ENCODE assay signal across 16 cellular contexts in genomic region chr6:74931567-74931966, GRCh38.
DNase-seq lines count a peak whose midpoint lies in the region; ATAC-seq, FAIRE-seq and TF ChIP-seq lines count a peak whose summit lies in the region.
"Had no signal": no experiment of that assay in that cellular context is flagged by ENCODE, and none has a peak within 500 bp of the region (broad histone marks: within the 10 kb centered on the region; RNA-seq: fewer than 3 reads in every experiment).

No MANE protein-coding gene starts in this region.

- no peak overlapping the region for H3K27ac ChIP-seq in GM12878 (ENCODE audit: control insufficient read depth, insufficient read depth)
- H3K27ac ChIP-seq: RWPE1 had no signal

- RAD21 ChIA-PET in GM12878 (lab: Charles Lee; ENCODE audit: unreplicated experiment), result no interaction called here

- ATAC-seq in left cardiac atrium (peak; percentile 19 to 92), left ventricle myocardium superior (no peak), GM12878 (peak; percentile 61)

- no peaks in the 10 kb centered on the region for H3K27me3 ChIP-seq in GM12878 (replicated peaks in 1 of 2; ENCODE audit: control insufficient read depth in 2 of 2, insufficient read depth in 2 of 2, low read length in 1 of 2)

- H3K9me3 ChIP-seq in GM12878 (replicated peaks; ENCODE audit: control insufficient read depth, insufficient read depth, low read length), result no peaks in the 10 kb centered on the region

- H3K79me2 ChIP-seq in GM12878 (ENCODE audit: control insufficient read depth, insufficient read depth, low read length), result no peaks in the 10 kb centered on the region

- H4K20me1 ChIP-seq in GM12878 (ENCODE audit: control insufficient read depth, insufficient read depth), result no peaks in the 10 kb centered on the region

- H3K9ac ChIP-seq in GM12878 (ENCODE audit: control insufficient read depth, insufficient read depth, low read length), result no peak overlapping the region

- WGBS in GM12878 (ENCODE audit: insufficient coverage, insufficient replicate concordance, low lambda C conversion rate, missing lambda C conversion rate), result 35% methylated on average over 1 of the region's 1 CpG

- TF ChIP-seq CTCF in GM12878 (IDR thresholded peaks at IDR 0.05 in 2 of 3, conservative IDR thresholded peaks at IDR 0.05 in 1 of 3; ENCODE audit: control insufficient read depth in 2 of 3, extremely low read depth in 1 of 3, insufficient read depth in 1 of 3, low read depth in 3 of 3, low read length in 3 of 3), result no peak

- POLR2A ChIA-PET in GM12878 (lab: Charles Lee), result no interaction called here
- POLR2A ChIA-PET in activated CD4-positive, alpha-beta memory T cell treated with anti-CD3 and anti-CD28 coated beads, Interleukin-2, amount 10 ng/mL, durations not matched to agents 7 days and 5 days (lab: Charles Lee), result no interaction called here

- no peaks in the 10 kb centered on the region for H3K36me3 Mint-ChIP-seq in activated CD4-positive, alpha-beta memory T cell treated with anti-CD3 and anti-CD28 coated beads, Interleukin-2, amount 10 ng/mL, durations not matched to agents 7 days and 5 days (ENCODE audit: low read depth)

- intact Hi-C loops in left cardiac atrium (cut with DNase I) (no loop called here), left ventricle myocardium superior (cut with micrococcal nuclease) (no loop called here), GM12878 (cut with micrococcal nuclease; ENCODE audit: unreplicated experiment) (loop anchor here (10.0 kb wide), 1 partner anchor 273 kb away; the partner anchor contains the start of gene COL12A1), posterior vena cava (cut with DNase I) (no loop called here)

- in situ Hi-C loops in GM12878 (cut with MboI), result no loop called here

- no peak overlapping the region for H3K4me2 ChIP-seq in GM12878 (ENCODE audit: control insufficient read depth, insufficient read depth)
- H3K4me2 ChIP-seq: smooth muscle cell had no signal

- H2AFZ ChIP-seq in GM12878 (ENCODE audit: control insufficient read depth, low read depth, low read length), result no peak overlapping the region

- no peaks in the 10 kb centered on the region for H3K36me3 ChIP-seq in GM12878 (ENCODE audit: control insufficient read depth in 2 of 2, insufficient read depth in 2 of 2, low read length in 1 of 2)

- no TSS peak for BruUV-seq in GM12878 (replicated peaks; lab: Mats Ljungman, UMichigan)

- H3K9me3 Mint-ChIP-seq in activated CD4-positive, alpha-beta memory T cell treated with anti-CD3 and anti-CD28 coated beads, Interleukin-2, amount 10 ng/mL, durations not matched to agents 7 days and 5 days, result no peaks in the 10 kb centered on the region
- H3K9me3 Mint-ChIP-seq: activated CD4-positive, alpha-beta T cell treated with anti-CD3 and anti-CD28 coated beads, Interleukin-2, amount 10 ng/mL, durations not matched to agents 24 days and 14 days; T-helper 2 cell treated with Interferon-gamma antibody and Interleukin-4, amounts not matched to agents 5 μg/mL and 100 μg/mL, for 36 hours had no signal

- H3K27ac Mint-ChIP-seq in activated CD4-positive, alpha-beta memory T cell treated with anti-CD3 and anti-CD28 coated beads, Interleukin-2, amount 10 ng/mL, durations not matched to agents 7 days and 5 days, result no peak overlapping the region
- H3K27ac Mint-ChIP-seq: activated CD4-positive, alpha-beta T cell treated with anti-CD3 and anti-CD28 coated beads, Interleukin-2, amount 10 ng/mL, durations not matched to agents 24 days and 14 days; T-helper 2 cell treated with Interferon-gamma antibody and Interleukin-4, amounts not matched to agents 5 μg/mL and 100 μg/mL, for 36 hours had no signal

- TF ChIP-seq POLR2A in GM12878 (IDR thresholded peaks at IDR 0.05; ENCODE audit: low read depth, low read length), result no peak

- H3K4me3 ChIP-seq in GM12878, result no peak overlapping the region
- H3K4me3 ChIP-seq: lung, smooth muscle cell had no signal

- H3K27me3 Mint-ChIP-seq in activated CD4-positive, alpha-beta memory T cell treated with anti-CD3 and anti-CD28 coated beads, Interleukin-2, amount 10 ng/mL, durations not matched to agents 7 days and 5 days, result no peaks in the 10 kb centered on the region
- H3K27me3 Mint-ChIP-seq: activated CD4-positive, alpha-beta T cell treated with anti-CD3 and anti-CD28 coated beads, Interleukin-2, amount 10 ng/mL, durations not matched to agents 24 days and 14 days had no signal

- TF ChIP-seq RAD21 in GM12878 (IDR thresholded peaks at IDR 0.05; ENCODE audit: insufficient read depth, low read depth, low read length), result no peak

- no peak for FAIRE-seq in GM12878 (lab: Jason Lieb, UNC)
- FAIRE-seq: A204.1 had no signal

- H3K4me3 Mint-ChIP-seq in activated CD4-positive, alpha-beta memory T cell treated with anti-CD3 and anti-CD28 coated beads, Interleukin-2, amount 10 ng/mL, durations not matched to agents 7 days and 5 days, result no peak overlapping the region
- H3K4me3 Mint-ChIP-seq: activated CD4-positive, alpha-beta T cell treated with anti-CD3 and anti-CD28 coated beads, Interleukin-2, amount 10 ng/mL, durations not matched to agents 24 days and 14 days; T-helper 2 cell treated with Interferon-gamma antibody and Interleukin-4, amounts not matched to agents 5 μg/mL and 100 μg/mL, for 36 hours had no signal

- DNase-seq in left cardiac atrium, result no peak
- DNase-seq in left ventricle myocardium superior, result no peak
- DNase-seq in GM12878 (ENCODE audit: low read depth, low spot score), result no peak
- DNase-seq in iris pigment epithelial cell (ENCODE audit: low read depth), result peak; percentile 78
- DNase-seq in SIG-M5 treated with dmso at 0.1 percent for 504 hours (lab: John Stamatoyannopoulos, UW; ENCODE audit: unreplicated experiment), result no peak
- DNase-seq in posterior vena cava (ENCODE audit: low spot score), result no peak
- no peak for DNase-seq in activated T-cell treated with anti-CD3 and anti-CD28 coated beads, Interleukin-2, amount 50 U/mL, for 48 hours
- DNase-seq in activated CD4-positive, alpha-beta memory T cell treated with anti-CD3 and anti-CD28 coated beads, Interleukin-2, amount 10 ng/mL, durations not matched to agents 7 days and 5 days, result no peak
- DNase-seq: activated CD4-positive, alpha-beta T cell treated with anti-CD3 and anti-CD28 coated beads, Interleukin-2, amount 10 ng/mL, durations not matched to agents 24 days and 14 days; anterior cingulate cortex; NCI-H1694 treated with DMSO at 0.1 percent for 48 hours had no signal

- no peaks in the 10 kb centered on the region for H3K4me1 ChIP-seq in GM12878 (ENCODE audit: control insufficient read depth, insufficient read depth, low read length)

- CTCF ChIA-PET in GM12878 (lab: Yijun Ruan, JAX), result no interaction called here
- CTCF ChIA-PET in activated CD4-positive, alpha-beta memory T cell treated with anti-CD3 and anti-CD28 coated beads, Interleukin-2, amount 10 ng/mL, durations not matched to agents 7 days and 5 days (lab: Charles Lee), result no interaction called here

- SMC1A ChIA-PET in GM12878 (lab: Charles Lee; ENCODE audit: uncharacterized antibody, unreplicated experiment), result no interaction called here

- H3K4me1 Mint-ChIP-seq in activated CD4-positive, alpha-beta memory T cell treated with anti-CD3 and anti-CD28 coated beads, Interleukin-2, amount 10 ng/mL, durations not matched to agents 7 days and 5 days, result no peaks in the 10 kb centered on the region
- H3K4me1 Mint-ChIP-seq: activated CD4-positive, alpha-beta T cell treated with anti-CD3 and anti-CD28 coated beads, Interleukin-2, amount 10 ng/mL, durations not matched to agents 24 days and 14 days had no signal

- TF ChIP-seq EP300 in GM12878 (IDR thresholded peaks at IDR 0.05; ENCODE audit: borderline replicate concordance in 1 of 2, control insufficient read depth in 1 of 2, low read depth in 2 of 2, low read length in 2 of 2), result no peak

TF ChIP-seq in GM12878, 131 proteins besides CTCF, POLR2A, EP300 and RAD21:
- TF ChIP-seq NFXL1 (IDR thresholded peaks at IDR 0.05; ENCODE audit: borderline replicate concordance), result no peak
- no peak for TF ChIP-seq ZSCAN29 (IDR thresholded peaks at IDR 0.05)
- TF ChIP-seq NR2C1 (IDR thresholded peaks at IDR 0.05), result no peak
- TF ChIP-seq, protein P1, sequence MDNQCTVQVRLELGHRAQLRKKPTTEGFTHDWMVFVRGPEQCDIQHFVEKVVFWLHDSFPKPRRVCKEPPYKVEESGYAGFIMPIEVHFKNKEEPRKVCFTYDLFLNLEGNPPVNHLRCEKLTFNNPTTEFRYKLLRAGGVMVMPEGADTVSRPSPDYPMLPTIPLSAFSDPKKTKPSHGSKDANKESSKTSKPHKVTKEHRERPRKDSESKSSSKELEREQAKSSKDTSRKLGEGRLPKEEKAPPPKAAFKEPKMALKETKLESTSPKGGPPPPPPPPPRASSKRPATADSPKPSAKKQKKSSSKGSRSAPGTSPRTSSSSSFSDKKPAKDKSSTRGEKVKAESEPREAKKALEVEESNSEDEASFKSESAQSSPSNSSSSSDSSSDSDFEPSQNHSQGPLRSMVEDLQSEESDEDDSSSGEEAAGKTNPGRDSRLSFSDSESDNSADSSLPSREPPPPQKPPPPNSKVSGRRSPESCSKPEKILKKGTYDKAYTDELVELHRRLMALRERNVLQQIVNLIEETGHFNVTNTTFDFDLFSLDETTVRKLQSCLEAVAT (IDR thresholded peaks at IDR 0.05), result no peak
- TF ChIP-seq RFX5 (IDR thresholded peaks at IDR 0.05; ENCODE audit: low read depth, low read length), result no peak
- TF ChIP-seq ZNF274 (IDR thresholded peaks at IDR 0.05; ENCODE audit: insufficient read depth, insufficient read length), result no peak
- TF ChIP-seq ZNF24 (IDR thresholded peaks at IDR 0.05), result no peak
- no peak for TF ChIP-seq BMI1 (IDR thresholded peaks at IDR 0.05; ENCODE audit: borderline replicate concordance)
